12 cellular contexts compared by ENCODE assay signal in genomic region chr9:110129460-110129859, GRCh38.
DNase-seq lines count a peak whose midpoint lies in the region; ATAC-seq and TF ChIP-seq lines count a peak whose summit lies in the region.
"Had no signal": no experiment of that assay in that cellular context is flagged by ENCODE, and none has a peak within 500 bp of the region (broad histone marks: within the 10 kb centered on the region; RNA-seq: fewer than 3 reads in every experiment).

No MANE protein-coding gene starts in this region.

- peak overlapping the region; percentile 91 to 92 for H3K27ac ChIP-seq in ascending aorta
- H3K27ac ChIP-seq in gastrocnemius medialis: peak overlapping the region; percentile 69 to 76 (median 75)
- H3K27ac ChIP-seq: body of pancreas had no signal

- intact Hi-C loops in ascending aorta (cut with DNase I) (loop anchor here (5.0 to 10.0 kb wide), 2 partner anchors 312 to 425 kb away; no protein-coding TSS in a partner anchor), gastrocnemius medialis (cut with DNase I; ENCODE audit: low total_unique reads) (no loop called here)

- ATAC-seq in GM19023 (IDR thresholded peaks at IDR 0.05; ENCODE audit: unreplicated experiment) (peak; percentile 21), HG02759 (IDR thresholded peaks at IDR 0.05; ENCODE audit: unreplicated experiment) (peak; percentile 13), gastrocnemius medialis (no peak)
- ATAC-seq: body of pancreas, left colon had no signal

- in situ Hi-C loops in gastrocnemius medialis (cut with MboI; ENCODE audit: low sequenced_read_pairs in 4 of 4) (no loop called here), KBM-7 (cut with MboI; ENCODE audit: low pct_unique_long_range_greater_than_20kb, low sequenced_read_pairs) (loop anchor here (25.0 kb wide), 1 partner anchor 217 kb away; no protein-coding TSS in a partner anchor)

- TF ChIP-seq POLR2A in gastrocnemius medialis (IDR thresholded peaks at IDR 0.05): no peak

- DNase-seq in ascending aorta (ENCODE audit: low spot score in 2 of 2) (no peak), gastrocnemius medialis (no peak), foreskin melanocyte (no peak), NCI-H128 (lab: John Stamatoyannopoulos, UW; ENCODE audit: unreplicated experiment) (no peak), KBM-7 (no peak), DMS114 treated with DMSO at 0.1 percent for 48 hours (lab: John Stamatoyannopoulos, UW; ENCODE audit: unreplicated experiment) (no peak)
- DNase-seq: body of pancreas, left colon, NCI-H748 treated with DMSO at 0.1 percent for 48 hours had no signal

- no peak overlapping the region for H3K4me3 ChIP-seq in ascending aorta
- H3K4me3 ChIP-seq in gastrocnemius medialis: no peak overlapping the region
- H3K4me3 ChIP-seq: body of pancreas, prostate gland had no signal

- TF ChIP-seq CTCF in ascending aorta (IDR thresholded peaks at IDR 0.05) (no peak), gastrocnemius medialis (IDR thresholded peaks at IDR 0.05 in 4 of 5, conservative IDR thresholded peaks at IDR 0.05 in 1 of 5) (no peak)

- H3K9me3 ChIP-seq in ascending aorta (no peaks in the 10 kb centered on the region), gastrocnemius medialis (no peaks in the 10 kb centered on the region)
- H3K9me3 ChIP-seq: body of pancreas, prostate gland had no signal

- H3K4me1 ChIP-seq in ascending aorta: peaks cover 31 to 67% of the 10 kb centered on the region in 2 donors
- peaks cover 43 to 47% of the 10 kb centered on the region in 2 donors for H3K4me1 ChIP-seq in gastrocnemius medialis
- H3K4me1 ChIP-seq: prostate gland had no signal

- no peaks in the 10 kb centered on the region for H3K36me3 ChIP-seq in ascending aorta
- H3K36me3 ChIP-seq in gastrocnemius medialis: no peaks in the 10 kb centered on the region
- H3K36me3 ChIP-seq: prostate gland had no signal

- no peaks in the 10 kb centered on the region for H3K27me3 ChIP-seq in ascending aorta
- no peaks in the 10 kb centered on the region for H3K27me3 ChIP-seq in gastrocnemius medialis
- H3K27me3 ChIP-seq: body of pancreas had no signal

Comparison
In these comparisons a context has a peak if more than half of its experiments do, and no peak if none do; other contexts are left out.
1. ATAC-seq: peak in GM19023 (single experiment) and HG02759 (single experiment); none in gastrocnemius medialis (0 of 2).